Comparison of ENCODE assay signal across 33 cellular contexts in genomic region chr21:42688226-42688840, GRCh38.
"Had no signal": no experiment of that assay in that cellular context is flagged by ENCODE, and none has a peak within 500 bp of the region (broad histone marks: within the 10 kb centered on the region; RNA-seq: fewer than 3 reads in every experiment).

No MANE protein-coding gene starts in this region.

- H3K9me3 ChIP-seq: adrenal gland, ascending aorta, breast epithelium, colonic mucosa, esophagus squamous epithelium, gastroesophageal sphincter had no signal

- H3K27me3 ChIP-seq: adrenal gland, ascending aorta, breast epithelium, cardiac muscle cell, colonic mucosa, esophagus squamous epithelium, gastroesophageal sphincter had no signal

- H3K4me1 Mint-ChIP-seq: brain had no signal

- H3K4me3 ChIP-seq: adrenal gland, ascending aorta, breast epithelium, cardiac muscle cell, colonic mucosa, esophagus squamous epithelium, gastroesophageal sphincter had no signal

- H3K27ac Mint-ChIP-seq: activated CD4-positive, alpha-beta memory T cell treated with anti-CD3 and anti-CD28 coated beads for 36 hours; activated CD4-positive, alpha-beta T cell treated with anti-CD3 and anti-CD28 coated beads for 36 hours; activated CD4-positive, alpha-beta T cell treated with anti-CD3 and anti-CD28 coated beads, Interleukin-2, amount 10 ng/mL, durations not matched to agents 24 days and 14 days; activated CD8-positive, alpha-beta memory T cell treated with anti-CD3 and anti-CD28 coated beads, Interleukin-2, amount 10 ng/mL, durations not matched to agents 7 days and 5 days; activated naive CD8-positive, alpha-beta T cell treated with anti-CD3 and anti-CD28 coated beads, Interleukin-2, amount 50 U/mL, for 24 hours; activated T-helper 1 cell treated with anti-CD3 and anti-CD28 coated beads, Interleukin-12 subunit alpha, Interleukin-12 subunit beta, Interleukin-2, Interleukin-4 antibody, amounts not matched to agents 30 ng/mL and 10 ng/mL and 1 ng/mL, durations not matched to agents 14 hours and 24 hours and 36 hours had no signal

- DNase-seq: activated CD4-positive, alpha-beta memory T cell treated with anti-CD3 and anti-CD28 coated beads for 36 hours; activated CD4-positive, alpha-beta T cell treated with anti-CD3 and anti-CD28 coated beads for 36 hours; activated CD4-positive, alpha-beta T cell treated with anti-CD3 and anti-CD28 coated beads, Interleukin-2, amount 10 ng/mL, durations not matched to agents 24 days and 14 days; activated CD4-positive, CD25-positive, alpha-beta regulatory T cell; activated CD4-positive, CD25-positive, alpha-beta regulatory T cell treated with anti-CD3 and anti-CD28 coated beads, Interleukin-2, amount 50 U/mL, for 72 hours; activated CD8-positive, alpha-beta memory T cell treated with anti-CD3 and anti-CD28 coated beads, Interleukin-2, amount 10 ng/mL, durations not matched to agents 7 days and 5 days; activated CD8-positive, alpha-beta memory T cell treated with anti-CD3 and anti-CD28 coated beads, Interleukin-2, amount 50 U/mL, for 4 hours; activated CD8-positive, alpha-beta T cell treated with anti-CD3 and anti-CD28 coated beads, Interleukin-2, amount 10 ng/mL, durations not matched to agents 7 days and 5 days; activated gamma-delta T cell; activated naive CD4-positive, alpha-beta T cell; activated naive CD8-positive, alpha-beta T cell treated with anti-CD3 and anti-CD28 coated beads for 36 hours; activated naive CD8-positive, alpha-beta T cell treated with anti-CD3 and anti-CD28 coated beads, Interleukin-2, amount 50 U/mL, for 24 hours; activated T-cell treated with anti-CD3 and anti-CD28 coated beads, Interleukin-2, amount 50 U/mL, for 1 hour; activated T-cell treated with anti-CD3 and anti-CD28 coated beads, Interleukin-2, amount 50 U/mL, for 48 hours; adrenal gland; amygdala; central memory CD4-positive, alpha-beta T cell; cerebellar nuclear complex; colonic mucosa; effector CD8-positive, alpha-beta T cell; esophagus squamous epithelium; foreskin melanocyte; SW 1271; T-cell had no signal

- H3K4me3 Mint-ChIP-seq: activated CD4-positive, alpha-beta memory T cell treated with anti-CD3 and anti-CD28 coated beads for 36 hours; activated CD4-positive, alpha-beta T cell treated with anti-CD3 and anti-CD28 coated beads for 36 hours; activated CD4-positive, alpha-beta T cell treated with anti-CD3 and anti-CD28 coated beads, Interleukin-2, amount 10 ng/mL, durations not matched to agents 24 days and 14 days; activated CD8-positive, alpha-beta memory T cell treated with anti-CD3 and anti-CD28 coated beads, Interleukin-2, amount 10 ng/mL, durations not matched to agents 7 days and 5 days; activated CD8-positive, alpha-beta T cell treated with anti-CD3 and anti-CD28 coated beads, Interleukin-2, amount 10 ng/mL, durations not matched to agents 7 days and 5 days; activated naive CD4-positive, alpha-beta T cell treated with anti-CD3 and anti-CD28 coated beads, Interleukin-2, amount 50 U/mL, for 24 hours; activated naive CD8-positive, alpha-beta T cell treated with anti-CD3 and anti-CD28 coated beads for 36 hours; activated naive CD8-positive, alpha-beta T cell treated with anti-CD3 and anti-CD28 coated beads, Interleukin-2, amount 50 U/mL, for 24 hours; activated T-helper 1 cell treated with anti-CD3 and anti-CD28 coated beads, Interleukin-12 subunit alpha, Interleukin-12 subunit beta, Interleukin-2, Interleukin-4 antibody, amounts not matched to agents 30 ng/mL and 10 ng/mL and 1 ng/mL, durations not matched to agents 14 hours and 24 hours and 36 hours; brain; T-cell; T-helper 1 cell treated with Interleukin-12 subunit alpha and Interleukin-12 subunit beta and Interleukin-4 antibody, amounts not matched to agents 30 μg/mL and 1 μg/mL, for 36 hours had no signal

- H3K27me3 Mint-ChIP-seq: activated CD4-positive, alpha-beta memory T cell treated with anti-CD3 and anti-CD28 coated beads for 36 hours; activated CD4-positive, alpha-beta T cell treated with anti-CD3 and anti-CD28 coated beads for 36 hours; activated CD4-positive, alpha-beta T cell treated with anti-CD3 and anti-CD28 coated beads, Interleukin-2, amount 10 ng/mL, durations not matched to agents 24 days and 14 days; activated CD8-positive, alpha-beta memory T cell treated with anti-CD3 and anti-CD28 coated beads, Interleukin-2, amount 10 ng/mL, durations not matched to agents 7 days and 5 days; activated naive CD4-positive, alpha-beta T cell treated with anti-CD3 and anti-CD28 coated beads, Interleukin-2, amount 50 U/mL, for 24 hours; activated naive CD8-positive, alpha-beta T cell treated with anti-CD3 and anti-CD28 coated beads for 36 hours; activated naive CD8-positive, alpha-beta T cell treated with anti-CD3 and anti-CD28 coated beads, Interleukin-2, amount 50 U/mL, for 24 hours; brain; T-cell had no signal

- H3K4me1 ChIP-seq: adrenal gland, ascending aorta, colonic mucosa had no signal

- H3K36me3 ChIP-seq: adrenal gland, ascending aorta, breast epithelium, cardiac muscle cell, colonic mucosa, esophagus squamous epithelium had no signal

- H3K36me3 Mint-ChIP-seq: activated CD4-positive, alpha-beta memory T cell treated with anti-CD3 and anti-CD28 coated beads for 36 hours; activated CD8-positive, alpha-beta memory T cell treated with anti-CD3 and anti-CD28 coated beads, Interleukin-2, amount 10 ng/mL, durations not matched to agents 7 days and 5 days; activated naive CD8-positive, alpha-beta T cell treated with anti-CD3 and anti-CD28 coated beads for 36 hours had no signal

- H3K9me3 Mint-ChIP-seq: activated CD4-positive, alpha-beta memory T cell treated with anti-CD3 and anti-CD28 coated beads for 36 hours; activated CD4-positive, alpha-beta T cell treated with anti-CD3 and anti-CD28 coated beads, Interleukin-2, amount 10 ng/mL, durations not matched to agents 24 days and 14 days; activated naive CD4-positive, alpha-beta T cell treated with anti-CD3 and anti-CD28 coated beads, Interleukin-2, amount 50 U/mL, for 24 hours; activated naive CD8-positive, alpha-beta T cell treated with anti-CD3 and anti-CD28 coated beads for 36 hours; activated naive CD8-positive, alpha-beta T cell treated with anti-CD3 and anti-CD28 coated beads, Interleukin-2, amount 50 U/mL, for 24 hours; activated T-helper 1 cell treated with anti-CD3 and anti-CD28 coated beads, Interleukin-12 subunit alpha, Interleukin-12 subunit beta, Interleukin-2, Interleukin-4 antibody, amounts not matched to agents 30 ng/mL and 10 ng/mL and 1 ng/mL, durations not matched to agents 14 hours and 24 hours and 36 hours; T-cell; T-helper 1 cell treated with Interleukin-12 subunit alpha and Interleukin-12 subunit beta and Interleukin-4 antibody, amounts not matched to agents 30 μg/mL and 1 μg/mL, for 36 hours had no signal

- ATAC-seq: activated CD4-positive, alpha-beta T cell treated with anti-CD3 and anti-CD28 coated beads for 36 hours; activated CD8-positive, alpha-beta memory T cell treated with anti-CD3 and anti-CD28 coated beads, Interleukin-2, amount 10 ng/mL, durations not matched to agents 7 days and 5 days; activated CD8-positive, alpha-beta T cell treated with anti-CD3 and anti-CD28 coated beads, Interleukin-2, amount 10 ng/mL, durations not matched to agents 7 days and 5 days; activated naive CD8-positive, alpha-beta T cell treated with anti-CD3 and anti-CD28 coated beads, Interleukin-2, amount 50 U/mL, for 24 hours; gastroesophageal sphincter; T-cell had no signal

- H3K27ac ChIP-seq: adrenal gland, ascending aorta, breast epithelium, cardiac muscle cell, colonic mucosa, epithelial cell of prostate, esophagus squamous epithelium, gastroesophageal sphincter had no signal
